ENCODE assay signal across 8 cellular contexts in genomic region chr12:93572712-93573551, GRCh38. TPM values are rescaled to one million over a fixed set of nuclear protein-coding genes. Genes with fewer than 3 reads are reported as not detected.
DNase-seq lines count a peak whose midpoint lies in the region; ATAC-seq and TF ChIP-seq lines count a peak whose summit lies in the region.

No MANE protein-coding gene starts in this region.

- peak overlapping the region; percentile 81 to 99 (median 96) for H3K27ac ChIP-seq in heart left ventricle

- H3K9me3 ChIP-seq in heart left ventricle, result no peaks in the 10 kb centered on the region

- peaks cover 0 to 63% (median 31%) of the 10 kb centered on the region in 12 donors for H3K4me1 ChIP-seq in heart left ventricle

- intact Hi-C loops in heart left ventricle (cut with DNase I) (loop anchor here (1.0 to 10.0 kb wide), 14 partner anchors 18 to 504 kb away; partner anchors contain the start of gene CRADD (in 4 of the 10)), posterior vena cava (cut with DNase I) (loop anchor here (2.0 to 10.0 kb wide), 3 partner anchors 18 to 172 kb away; no protein-coding TSS in a partner anchor)

- no peak for TF ChIP-seq POLR2A in heart left ventricle (IDR thresholded peaks at IDR 0.05)

- H3K36me3 ChIP-seq in heart left ventricle, result peaks cover 0 to 34% (median 14%) of the 10 kb centered on the region in 9 donors

- DNase-seq in activated T-cell treated with anti-CD3 and anti-CD28 coated beads for 48 hours (ENCODE audit: low read depth), result peak; percentile 24
- DNase-seq in activated T-cell treated with anti-CD3 and anti-CD28 coated beads for 4 hours, result no peak
- peak; percentile 24 for DNase-seq in activated T-helper 9 cell treated with anti-CD3 and anti-CD28 coated beads, Interleukin-2, amount 50 U/mL, for 16 hours (ENCODE audit: low read depth)
- DNase-seq in heart left ventricle, result peak; percentile 39 to 74 (median 46)
- DNase-seq in posterior vena cava (ENCODE audit: low spot score), result peak; percentile 82
- no peak for DNase-seq in NCI-H1436 treated with DMSO at 0.1 percent for 48 hours (lab: John Stamatoyannopoulos, UW)
- DNase-seq in AML-193 (lab: John Stamatoyannopoulos, UW), result no peak
- no peak for DNase-seq in NCI-H187 (lab: John Stamatoyannopoulos, UW)

- H3K4me3 ChIP-seq in heart left ventricle, result peak overlapping the region; percentile 61 to 90 (median 72)

- peaks cover 0 to 31% (median 0%) of the 10 kb centered on the region in 9 donors for H3K27me3 ChIP-seq in heart left ventricle

- no peak for ATAC-seq in heart left ventricle

- TF ChIP-seq CTCF in heart left ventricle (IDR thresholded peaks at IDR 0.05), result peak in 1 of 12 donors; percentile 10

- 1 to 2% (median 1%) methylated on average over 41 to 75 of the region's 75 CpGs for WGBS in heart left ventricle, 4 donors

RNA-seq across cellular contexts. Expression of gene SOCS2, which starts 0.5 kb away (rescaled TPM):
- total RNA-seq in heart left ventricle (10 to 100 TPM in 8 of 9 donors, 1 to 10 TPM in 1; 9.2 to 46.5 (median 19.2) TPM), posterior vena cava (10 to 100 TPM; 30.0 to 30.9 TPM)
- polyA plus RNA-seq in heart left ventricle, result 10 to 100 TPM; 11.2 to 14.0 TPM

Comparison
In these comparisons a context has a peak if more than half of its experiments do, and no peak if none do; other contexts are left out.
1. DNase-seq: peak in activated T-cell treated with anti-CD3 and anti-CD28 coated beads for 48 hours (single experiment), activated T-helper 9 cell treated with anti-CD3 and anti-CD28 coated beads, Interleukin-2, amount 50 U/mL, for 16 hours (single experiment), heart left ventricle (5 of 5) and posterior vena cava (single experiment); none in activated T-cell treated with anti-CD3 and anti-CD28 coated beads for 4 hours (single experiment), NCI-H1436 treated with DMSO at 0.1 percent for 48 hours (single experiment), AML-193 (0 of 2) and NCI-H187 (0 of 2).